In genomic region chr2:120520929-120521912, GRCh38 we compare ENCODE assay signal across 8 cellular contexts.
DNase-seq lines count a peak whose midpoint lies in the region; ATAC-seq and TF ChIP-seq lines count a peak whose summit lies in the region.

No MANE protein-coding gene starts in this region.

- BruUV-seq in A673 (replicated peaks; lab: Mats Ljungman, UMichigan): no TSS peak

- CTCF ChIA-PET in A673 (lab: Charles Lee): interaction anchor here (0.5 to 0.8 kb wide), 2 partner anchors 32 to 508 kb away, joined by 3 to 5 read pairs; partner anchors contain the start of gene EPB41L5

- H3K27me3 Mint-ChIP-seq in activated naive CD8-positive, alpha-beta T cell treated with anti-CD3 and anti-CD28 coated beads, Interleukin-2, amount 50 U/mL, for 24 hours: peaks cover 15% of the 10 kb centered on the region

- no peak overlapping the region for H3K27ac ChIP-seq in A673 (ENCODE audit: low read depth, low read length, poor library complexity, severe bottlenecking)
- H3K27ac ChIP-seq in thoracic aorta: no peak overlapping the region
- H3K27ac ChIP-seq in ovary: no peak overlapping the region

- no peaks in the 10 kb centered on the region for H3K36me3 Mint-ChIP-seq in activated naive CD8-positive, alpha-beta T cell treated with anti-CD3 and anti-CD28 coated beads, Interleukin-2, amount 50 U/mL, for 24 hours (ENCODE audit: low read depth)

- TF ChIP-seq EP300 in ovary (IDR thresholded peaks at IDR 0.05): no peak

- no peak overlapping the region for H3K27ac Mint-ChIP-seq in activated naive CD8-positive, alpha-beta T cell treated with anti-CD3 and anti-CD28 coated beads, Interleukin-2, amount 50 U/mL, for 24 hours

- no peaks in the 10 kb centered on the region for H3K4me1 Mint-ChIP-seq in activated naive CD8-positive, alpha-beta T cell treated with anti-CD3 and anti-CD28 coated beads, Interleukin-2, amount 50 U/mL, for 24 hours

- ATAC-seq in activated naive CD8-positive, alpha-beta T cell treated with anti-CD3 and anti-CD28 coated beads, Interleukin-2, amount 50 U/mL, for 24 hours: no peak
- no peak for ATAC-seq in thoracic aorta (ENCODE audit: insufficient number of reproducible peaks, low FRiP score, low read depth)

- TF ChIP-seq CTCF in A673 (conservative IDR thresholded peaks at IDR 0.05; ENCODE audit: low read depth, low read length): peak; percentile 90
- peak; percentile 74 for TF ChIP-seq CTCF in thoracic aorta (IDR thresholded peaks at IDR 0.05)
- TF ChIP-seq CTCF in ovary (IDR thresholded peaks at IDR 0.05): no peak

- WGBS in ovary, 3 donors: 59 to 67% (median 65%) methylated on average over 13 of the region's 13 CpGs

- H3K4me1 ChIP-seq in A673 (ENCODE audit: insufficient read depth, low read length, poor library complexity, severe bottlenecking) (no peaks in the 10 kb centered on the region), thoracic aorta (ENCODE audit: control insufficient read depth in 1 of 2, low read depth in 2 of 2) (no peaks in the 10 kb centered on the region), ovary (ENCODE audit: insufficient read depth) (peaks cover 5% of the 10 kb centered on the region)

- H3K9me3 ChIP-seq in A673 (ENCODE audit: low read depth, low read length, poor library complexity, severe bottlenecking): no peaks in the 10 kb centered on the region
- no peaks in the 10 kb centered on the region for H3K9me3 ChIP-seq in thoracic aorta
- H3K9me3 ChIP-seq in ovary: no peaks in the 10 kb centered on the region

- POLR2A ChIA-PET in A673 (lab: Charles Lee; ENCODE audit: low non-redundant PET): no interaction called here

- H3K9me3 Mint-ChIP-seq in activated naive CD8-positive, alpha-beta T cell treated with anti-CD3 and anti-CD28 coated beads, Interleukin-2, amount 50 U/mL, for 24 hours: no peaks in the 10 kb centered on the region

- H3K36me3 ChIP-seq in A673 (ENCODE audit: insufficient read depth, low read length, poor library complexity, severe bottlenecking) (no peaks in the 10 kb centered on the region), thoracic aorta (no peaks in the 10 kb centered on the region), ovary (no peaks in the 10 kb centered on the region)

- no peak overlapping the region for H3K4me3 Mint-ChIP-seq in activated naive CD8-positive, alpha-beta T cell treated with anti-CD3 and anti-CD28 coated beads, Interleukin-2, amount 50 U/mL, for 24 hours

- intact Hi-C loops in A673 (cut with micrococcal nuclease; ENCODE audit: unreplicated experiment): no loop called here
- intact Hi-C loops in ovary (cut with DNase I): loop anchor here in 1 of 4 donors (10.0 kb wide), 1 partner anchor 176 kb away; the partner anchor contains the start of gene INHBB

- no peak overlapping the region for H3K4me3 ChIP-seq in A673 (ENCODE audit: low read depth, low read length, poor library complexity, severe bottlenecking)
- H3K4me3 ChIP-seq in thoracic aorta: no peak overlapping the region
- H3K4me3 ChIP-seq in ovary: no peak overlapping the region

- no peak for TF ChIP-seq POLR2A in ovary (IDR thresholded peaks at IDR 0.05)

- no peaks in the 10 kb centered on the region for H3K27me3 ChIP-seq in A673 (replicated peaks; ENCODE audit: insufficient read depth, low read depth, low read length, poor library complexity)
- H3K27me3 ChIP-seq in thoracic aorta (replicated peaks; ENCODE audit: insufficient read depth): no peaks in the 10 kb centered on the region
- no peaks in the 10 kb centered on the region for H3K27me3 ChIP-seq in ovary

- DNase-seq in A673 (ENCODE audit: low spot score): peak; percentile 60
- peak; percentile 70 for DNase-seq in ELF-1 (ENCODE audit: low read depth, low spot score)
- peak; percentile 68 for DNase-seq in NCI-H2196 (lab: John Stamatoyannopoulos, UW; ENCODE audit: unreplicated experiment)
- DNase-seq in activated naive CD8-positive, alpha-beta T cell treated with anti-CD3 and anti-CD28 coated beads, Interleukin-2, amount 50 U/mL, for 24 hours: peak; percentile 45
- DNase-seq in iPS DF 4.7 (ENCODE audit: extremely low read depth, low spot score): peak; percentile 16
- no peak for DNase-seq in thoracic aorta (ENCODE audit: low spot score)
- DNase-seq in putamen (ENCODE audit: low spot score): no peak
- DNase-seq in ovary: no peak

Comparison
In these comparisons a context has a peak if more than half of its experiments do, and no peak if none do; other contexts are left out.
1. DNase-seq: peak in A673 (single experiment), ELF-1 (single experiment), NCI-H2196 (single experiment), activated naive CD8-positive, alpha-beta T cell treated with anti-CD3 and anti-CD28 coated beads, Interleukin-2, amount 50 U/mL, for 24 hours (single experiment) and iPS DF 4.7 (single experiment); none in thoracic aorta (single experiment), putamen (single experiment) and ovary (0 of 5).
2. CTCF ChIP-seq: peak in A673 (single experiment) and thoracic aorta (single experiment); none in ovary (0 of 3).